Comparison of ENCODE assay signal across 17 cellular contexts in genomic region chr17:79791354-79792123, GRCh38. TPM values are rescaled to one million over a fixed set of nuclear protein-coding genes. Genes with fewer than 3 reads are reported as not detected.
A peak's percentile ranks its signal among the peaks of the same experiment; 100 is the strongest.
DNase-seq lines count a peak whose midpoint lies in the region; ATAC-seq and TF ChIP-seq lines count a peak whose summit lies in the region.
"Had no signal": no experiment of that assay in that cellular context is flagged by ENCODE, and none has a peak within 500 bp of the region (broad histone marks: within the 10 kb centered on the region; RNA-seq: fewer than 3 reads in every experiment).

No MANE protein-coding gene starts in this region.

- H3K27ac Mint-ChIP-seq in CD8-positive, alpha-beta T cell, result no peak overlapping the region
- no peak overlapping the region for H3K27ac Mint-ChIP-seq in nephron

- intact Hi-C loops in CD8-positive, alpha-beta T cell (cut with DNase I, micrococcal nuclease), result loop anchor here (1.0 to 10.0 kb wide), 2 partner anchors 45 to 947 kb away; partner anchors contain the start of gene USP36 (in 1 of the 2)

- peaks cover 21% of the 10 kb centered on the region for H3K4me1 Mint-ChIP-seq in CD8-positive, alpha-beta T cell (ENCODE audit: low read depth)
- H3K4me1 Mint-ChIP-seq in nephron, result peaks cover 40% of the 10 kb centered on the region

- H3K36me3 Mint-ChIP-seq in CD8-positive, alpha-beta T cell, result peaks cover 4% of the 10 kb centered on the region
- no peaks in the 10 kb centered on the region for H3K36me3 Mint-ChIP-seq in nephron (ENCODE audit: low read depth)

- H3K4me3 ChIP-seq in CD8-positive, alpha-beta T cell (ENCODE audit: low read depth, low read length), result peak overlapping the region; percentile 27
- H3K4me3 ChIP-seq: adrenal gland, left lung, upper lobe of left lung had no signal

- H3K27ac ChIP-seq in CD8-positive, alpha-beta T cell (ENCODE audit: low read depth, low read length), result no peak overlapping the region
- H3K27ac ChIP-seq: adrenal gland, left lung, sigmoid colon, upper lobe of left lung had no signal

- H3K9me3 ChIP-seq in CD8-positive, alpha-beta T cell (ENCODE audit: low read length), result no peaks in the 10 kb centered on the region
- H3K9me3 ChIP-seq: A549, adrenal gland, left lung, sigmoid colon, upper lobe of left lung had no signal

- no peak for TF ChIP-seq CTCF in CD8-positive, alpha-beta T cell (IDR thresholded peaks at IDR 0.05)
- TF ChIP-seq CTCF in nephron (IDR thresholded peaks at IDR 0.05; ENCODE audit: unreplicated experiment in 3 of 3), result no peak

- peaks cover 39% of the 10 kb centered on the region for H3K27me3 ChIP-seq in CD8-positive, alpha-beta T cell (ENCODE audit: insufficient read depth, low read length)

- H3K4me3 Mint-ChIP-seq in CD8-positive, alpha-beta T cell, result peak overlapping the region; percentile 45
- peak overlapping the region; percentile 72 to 80 (median 76) for H3K4me3 Mint-ChIP-seq in nephron

- POLR2A ChIA-PET in CD8-positive, alpha-beta T cell (lab: Charles Lee), result no interaction called here

- CTCF ChIA-PET in CD8-positive, alpha-beta T cell (lab: Charles Lee), result interaction anchor here (1.4 to 2.8 kb wide), 3 partner anchors 10 to 124 kb away, joined by 4 to 13 read pairs (median 11); no protein-coding TSS in a partner anchor

- peak; percentile 37 for DNase-seq in NCI-H2227 (lab: John Stamatoyannopoulos, UW; ENCODE audit: unreplicated experiment)
- no peak for DNase-seq in NCI-H2227 treated with DMSO at 0.1 percent for 48 hours (lab: John Stamatoyannopoulos, UW)
- DNase-seq in CD8-positive, alpha-beta T cell, result no peak
- DNase-seq in ecto neural progenitor cell (ENCODE audit: low spot score), result peak; percentile 86
- DNase-seq in GF-D8 (lab: John Stamatoyannopoulos, UW), result no peak
- no peak for DNase-seq in activated effector memory CD4-positive, alpha-beta T cell treated with anti-CD3 and anti-CD28 coated beads, Interleukin-2, amount 50 U/mL, for 16 hours
- no peak for DNase-seq in COLO829 (ENCODE audit: low spot score)
- DNase-seq: erythroblast; NCI-H1048; NCI-H345; sigmoid colon; stimulated activated CD4-positive, alpha-beta T cell treated with anti-CD3 and anti-CD28 coated beads, Interleukin-4, amount 100 ng/mL, for 24 hours had no signal

- peaks cover 42% of the 10 kb centered on the region for H3K27me3 Mint-ChIP-seq in CD8-positive, alpha-beta T cell (ENCODE audit: low read depth)
- H3K27me3 Mint-ChIP-seq in nephron (ENCODE audit: low read depth), result peaks cover 81% of the 10 kb centered on the region

- H3K9me3 Mint-ChIP-seq in CD8-positive, alpha-beta T cell, result no peaks in the 10 kb centered on the region
- H3K9me3 Mint-ChIP-seq in nephron, result no peaks in the 10 kb centered on the region

- no peak for ATAC-seq in CD8-positive, alpha-beta T cell
- ATAC-seq: A549, left lung had no signal

- H3K4me1 ChIP-seq in CD8-positive, alpha-beta T cell (ENCODE audit: insufficient read depth, low read length), result peaks cover 36% of the 10 kb centered on the region

- H3K36me3 ChIP-seq in CD8-positive, alpha-beta T cell (ENCODE audit: insufficient read depth, low read length), result no peaks in the 10 kb centered on the region
- H3K36me3 ChIP-seq: adrenal gland, sigmoid colon had no signal

RNA-seq across cellular contexts. Expression of gene CBX8, which starts 5.3 kb away (rescaled TPM):
- 1 to 10 TPM; 3.7 to 4.0 TPM for total RNA-seq in CD8-positive, alpha-beta T cell

RNA-seq across cellular contexts. Expression of gene CBX2, which starts 13.6 kb away (rescaled TPM):
- under 1 TPM; 0.14 to 0.56 TPM for total RNA-seq in CD8-positive, alpha-beta T cell

RNA-seq across cellular contexts. Expression of gene CBX4, which starts 47.7 kb away (rescaled TPM):
- 100 to 1,000 TPM; 263 to 268 TPM for total RNA-seq in CD8-positive, alpha-beta T cell

Comparison
In these comparisons a context has a peak if more than half of its experiments do, and no peak if none do; other contexts are left out.
1. DNase-seq: peak in NCI-H2227 (single experiment) and ecto neural progenitor cell (single experiment); none in NCI-H2227 treated with DMSO at 0.1 percent for 48 hours (single experiment), CD8-positive, alpha-beta T cell (0 of 7), GF-D8 (single experiment), activated effector memory CD4-positive, alpha-beta T cell treated with anti-CD3 and anti-CD28 coated beads, Interleukin-2, amount 50 U/mL, for 16 hours (single experiment) and COLO829 (single experiment).